In the genomic region with DNA sequence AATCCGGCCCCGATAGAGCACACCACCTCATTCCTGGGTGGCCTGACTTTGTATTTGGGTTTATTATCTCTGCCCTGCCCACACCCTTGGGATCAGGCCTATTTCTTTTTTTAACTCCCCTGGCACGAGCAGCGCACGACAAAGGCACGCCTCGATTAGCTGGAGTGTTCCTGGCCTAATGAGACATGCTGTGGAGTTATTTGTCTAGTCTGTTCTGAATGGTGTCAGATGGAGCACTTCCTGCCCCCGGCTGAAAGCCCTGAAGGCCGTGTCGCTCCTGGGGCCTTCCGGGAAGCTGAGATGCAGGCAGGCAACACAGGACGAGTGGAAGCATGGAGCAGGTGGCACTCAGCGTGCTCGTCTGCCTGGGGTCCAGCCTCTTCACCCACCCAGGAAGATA, we compare ENCODE assay signal across 2 cellular contexts.
TF ChIP-seq lines count a peak whose summit lies in the region.

No MANE protein-coding gene starts in this region.

TF ChIP-seq in GM23338, 12 proteins besides CTCF, POLR2A, EP300 and RAD21:
- no peak for TF ChIP-seq ZNF331 (CRISPR knock-in tag; IDR thresholded peaks at IDR 0.05; ENCODE audit: low read depth)
- TF ChIP-seq NANOG (IDR thresholded peaks at IDR 0.05; ENCODE audit: borderline replicate concordance): no peak
- TF ChIP-seq ZNF114 (CRISPR knock-in tag; IDR thresholded peaks at IDR 0.05): no peak
- no peak for TF ChIP-seq JUNB (IDR thresholded peaks at IDR 0.05; ENCODE audit: unreplicated experiment)
- no peak for TF ChIP-seq EZH2phosphoT487 (IDR thresholded peaks at IDR 0.05; ENCODE audit: unreplicated experiment)
TF ChIP-seq in GM23338: peak in this region for 0.

TF ChIP-seq in H1, 55 proteins besides CTCF, POLR2A, EP300 and RAD21:
- TF ChIP-seq, protein P1, sequence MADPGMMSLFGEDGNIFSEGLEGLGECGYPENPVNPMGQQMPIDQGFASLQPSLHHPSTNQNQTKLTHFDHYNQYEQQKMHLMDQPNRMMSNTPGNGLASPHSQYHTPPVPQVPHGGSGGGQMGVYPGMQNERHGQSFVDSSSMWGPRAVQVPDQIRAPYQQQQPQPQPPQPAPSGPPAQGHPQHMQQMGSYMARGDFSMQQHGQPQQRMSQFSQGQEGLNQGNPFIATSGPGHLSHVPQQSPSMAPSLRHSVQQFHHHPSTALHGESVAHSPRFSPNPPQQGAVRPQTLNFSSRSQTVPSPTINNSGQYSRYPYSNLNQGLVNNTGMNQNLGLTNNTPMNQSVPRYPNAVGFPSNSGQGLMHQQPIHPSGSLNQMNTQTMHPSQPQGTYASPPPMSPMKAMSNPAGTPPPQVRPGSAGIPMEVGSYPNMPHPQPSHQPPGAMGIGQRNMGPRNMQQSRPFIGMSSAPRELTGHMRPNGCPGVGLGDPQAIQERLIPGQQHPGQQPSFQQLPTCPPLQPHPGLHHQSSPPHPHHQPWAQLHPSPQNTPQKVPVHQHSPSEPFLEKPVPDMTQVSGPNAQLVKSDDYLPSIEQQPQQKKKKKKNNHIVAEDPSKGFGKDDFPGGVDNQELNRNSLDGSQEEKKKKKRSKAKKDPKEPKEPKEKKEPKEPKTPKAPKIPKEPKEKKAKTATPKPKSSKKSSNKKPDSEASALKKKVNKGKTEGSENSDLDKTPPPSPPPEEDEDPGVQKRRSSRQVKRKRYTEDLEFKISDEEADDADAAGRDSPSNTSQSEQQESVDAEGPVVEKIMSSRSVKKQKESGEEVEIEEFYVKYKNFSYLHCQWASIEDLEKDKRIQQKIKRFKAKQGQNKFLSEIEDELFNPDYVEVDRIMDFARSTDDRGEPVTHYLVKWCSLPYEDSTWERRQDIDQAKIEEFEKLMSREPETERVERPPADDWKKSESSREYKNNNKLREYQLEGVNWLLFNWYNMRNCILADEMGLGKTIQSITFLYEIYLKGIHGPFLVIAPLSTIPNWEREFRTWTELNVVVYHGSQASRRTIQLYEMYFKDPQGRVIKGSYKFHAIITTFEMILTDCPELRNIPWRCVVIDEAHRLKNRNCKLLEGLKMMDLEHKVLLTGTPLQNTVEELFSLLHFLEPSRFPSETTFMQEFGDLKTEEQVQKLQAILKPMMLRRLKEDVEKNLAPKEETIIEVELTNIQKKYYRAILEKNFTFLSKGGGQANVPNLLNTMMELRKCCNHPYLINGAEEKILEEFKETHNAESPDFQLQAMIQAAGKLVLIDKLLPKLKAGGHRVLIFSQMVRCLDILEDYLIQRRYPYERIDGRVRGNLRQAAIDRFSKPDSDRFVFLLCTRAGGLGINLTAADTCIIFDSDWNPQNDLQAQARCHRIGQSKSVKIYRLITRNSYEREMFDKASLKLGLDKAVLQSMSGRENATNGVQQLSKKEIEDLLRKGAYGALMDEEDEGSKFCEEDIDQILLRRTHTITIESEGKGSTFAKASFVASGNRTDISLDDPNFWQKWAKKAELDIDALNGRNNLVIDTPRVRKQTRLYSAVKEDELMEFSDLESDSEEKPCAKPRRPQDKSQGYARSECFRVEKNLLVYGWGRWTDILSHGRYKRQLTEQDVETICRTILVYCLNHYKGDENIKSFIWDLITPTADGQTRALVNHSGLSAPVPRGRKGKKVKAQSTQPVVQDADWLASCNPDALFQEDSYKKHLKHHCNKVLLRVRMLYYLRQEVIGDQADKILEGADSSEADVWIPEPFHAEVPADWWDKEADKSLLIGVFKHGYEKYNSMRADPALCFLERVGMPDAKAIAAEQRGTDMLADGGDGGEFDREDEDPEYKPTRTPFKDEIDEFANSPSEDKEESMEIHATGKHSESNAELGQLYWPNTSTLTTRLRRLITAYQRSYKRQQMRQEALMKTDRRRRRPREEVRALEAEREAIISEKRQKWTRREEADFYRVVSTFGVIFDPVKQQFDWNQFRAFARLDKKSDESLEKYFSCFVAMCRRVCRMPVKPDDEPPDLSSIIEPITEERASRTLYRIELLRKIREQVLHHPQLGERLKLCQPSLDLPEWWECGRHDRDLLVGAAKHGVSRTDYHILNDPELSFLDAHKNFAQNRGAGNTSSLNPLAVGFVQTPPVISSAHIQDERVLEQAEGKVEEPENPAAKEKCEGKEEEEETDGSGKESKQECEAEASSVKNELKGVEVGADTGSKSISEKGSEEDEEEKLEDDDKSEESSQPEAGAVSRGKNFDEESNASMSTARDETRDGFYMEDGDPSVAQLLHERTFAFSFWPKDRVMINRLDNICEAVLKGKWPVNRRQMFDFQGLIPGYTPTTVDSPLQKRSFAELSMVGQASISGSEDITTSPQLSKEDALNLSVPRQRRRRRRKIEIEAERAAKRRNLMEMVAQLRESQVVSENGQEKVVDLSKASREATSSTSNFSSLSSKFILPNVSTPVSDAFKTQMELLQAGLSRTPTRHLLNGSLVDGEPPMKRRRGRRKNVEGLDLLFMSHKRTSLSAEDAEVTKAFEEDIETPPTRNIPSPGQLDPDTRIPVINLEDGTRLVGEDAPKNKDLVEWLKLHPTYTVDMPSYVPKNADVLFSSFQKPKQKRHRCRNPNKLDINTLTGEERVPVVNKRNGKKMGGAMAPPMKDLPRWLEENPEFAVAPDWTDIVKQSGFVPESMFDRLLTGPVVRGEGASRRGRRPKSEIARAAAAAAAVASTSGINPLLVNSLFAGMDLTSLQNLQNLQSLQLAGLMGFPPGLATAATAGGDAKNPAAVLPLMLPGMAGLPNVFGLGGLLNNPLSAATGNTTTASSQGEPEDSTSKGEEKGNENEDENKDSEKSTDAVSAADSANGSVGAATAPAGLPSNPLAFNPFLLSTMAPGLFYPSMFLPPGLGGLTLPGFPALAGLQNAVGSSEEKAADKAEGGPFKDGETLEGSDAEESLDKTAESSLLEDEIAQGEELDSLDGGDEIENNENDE (IDR thresholded peaks at IDR 0.05; ENCODE audit: insufficient replicate concordance, low read length): no peak
- TF ChIP-seq RFX5 (IDR thresholded peaks at IDR 0.05; ENCODE audit: borderline replicate concordance, low read depth, low read length) (no peak), TEAD4 (IDR thresholded peaks at IDR 0.05; ENCODE audit: low read depth, low read length) (no peak), KDM1A (IDR thresholded peaks at IDR 0.05; ENCODE audit: borderline replicate concordance, low read length) (no peak), SRF (IDR thresholded peaks at IDR 0.05; ENCODE audit: low read depth, low read length) (no peak), RNF2 (IDR thresholded peaks at IDR 0.05; ENCODE audit: borderline replicate concordance, low read depth, low read length, missing control alignments, poor library complexity, severe bottlenecking) (no peak), CHD2 (IDR thresholded peaks at IDR 0.05; ENCODE audit: low read length) (no peak), CREB1 (IDR thresholded peaks at IDR 0.05) (no peak), PHF8 (conservative IDR thresholded peaks at IDR 0.05; ENCODE audit: low read depth, low read length) (no peak), TAF1 (IDR thresholded peaks at IDR 0.05; ENCODE audit: low read depth, low read length) (no peak), EZH2 (IDR thresholded peaks at IDR 0.05; ENCODE audit: low read depth, low read length, severe bottlenecking) (no peak), SAP30 (IDR thresholded peaks at IDR 0.05; ENCODE audit: insufficient read depth, insufficient replicate concordance, low read length) (no peak)
- TF ChIP-seq, protein P2, sequence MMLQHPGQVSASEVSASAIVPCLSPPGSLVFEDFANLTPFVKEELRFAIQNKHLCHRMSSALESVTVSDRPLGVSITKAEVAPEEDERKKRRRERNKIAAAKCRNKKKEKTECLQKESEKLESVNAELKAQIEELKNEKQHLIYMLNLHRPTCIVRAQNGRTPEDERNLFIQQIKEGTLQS (IDR thresholded peaks at IDR 0.05; ENCODE audit: insufficient read depth, low read depth, low read length): no peak
